In genomic region chr11:25225078-25225477, GRCh38 we compare ENCODE assay signal across 34 cellular contexts.
DNase-seq lines count a peak whose midpoint lies in the region; ATAC-seq, FAIRE-seq and TF ChIP-seq lines count a peak whose summit lies in the region.
"Had no signal": no experiment of that assay in that cellular context is flagged by ENCODE, and none has a peak within 500 bp of the region (broad histone marks: within the 10 kb centered on the region; RNA-seq: fewer than 3 reads in every experiment).

No MANE protein-coding gene starts in this region.

- H3K9me1 ChIP-seq in IMR-90 (ENCODE audit: insufficient read depth, low read length) = no peaks in the 10 kb centered on the region
- H3K9me1 ChIP-seq in K562 (ENCODE audit: control insufficient read depth, insufficient read depth, low read length) = no peaks in the 10 kb centered on the region

- no peaks in the 10 kb centered on the region for H3K79me2 ChIP-seq in HepG2 (ENCODE audit: insufficient read depth, low read length)
- no peaks in the 10 kb centered on the region for H3K79me2 ChIP-seq in K562 (ENCODE audit: control insufficient read depth, insufficient read depth, low read length)

- dilution Hi-C loops in IMR-90 (cut with HindIII; ENCODE audit: low sequenced_read_pairs, unreplicated experiment) = no loop called here

- no peak overlapping the region for H2BK5ac ChIP-seq in IMR-90 (ENCODE audit: low read depth, low read length, poor library complexity, severe bottlenecking)

- H4K8ac ChIP-seq in IMR-90 (ENCODE audit: low read depth in 2 of 2, low read length in 2 of 2) = no peak overlapping the region

- TF ChIP-seq RAD21 in HepG2 (CRISPR knock-in tag; IDR thresholded peaks at IDR 0.05) (no peak), A549 (conservative IDR thresholded peaks at IDR 0.05 in 1 of 2, IDR thresholded peaks at IDR 0.05 in 1 of 2) (no peak), IMR-90 (IDR thresholded peaks at IDR 0.05; ENCODE audit: low read length) (no peak), K562 (CRISPR knock-in tag; conservative IDR thresholded peaks at IDR 0.05 in 1 of 2, IDR thresholded peaks at IDR 0.05 in 1 of 2) (no peak)

- no peak overlapping the region for H3K4ac ChIP-seq in IMR-90 (ENCODE audit: low read depth, low read length)

- no peak overlapping the region for H3K56ac ChIP-seq in IMR-90 (ENCODE audit: extremely low read depth, insufficient read depth, low read length)

- no peak for TF ChIP-seq POLR2A in HepG2 (IDR thresholded peaks at IDR 0.05; ENCODE audit: insufficient read depth in 1 of 2, low read depth in 2 of 2, low read length in 2 of 2)
- no peak for TF ChIP-seq POLR2A in right lobe of liver (IDR thresholded peaks at IDR 0.05)
- no peak for TF ChIP-seq POLR2A in A549 (IDR thresholded peaks at IDR 0.05; ENCODE audit: low read length)
- TF ChIP-seq POLR2A in IMR-90 (IDR thresholded peaks at IDR 0.05; ENCODE audit: low read depth, low read length) = no peak
- TF ChIP-seq POLR2A in K562 (conservative IDR thresholded peaks at IDR 0.05) = no peak

- H3K9me3 ChIP-seq in HepG2 (ENCODE audit: low read length) (peaks cover 46% of the 10 kb centered on the region), right lobe of liver (no peaks in the 10 kb centered on the region), A549 (no peaks in the 10 kb centered on the region; the same call in 2 of the 3 replicates), IMR-90 (ENCODE audit: control insufficient read depth, insufficient read depth, low read length) (no peaks in the 10 kb centered on the region; the same call in 1 of the 2 replicates), K562 (replicated peaks; ENCODE audit: control insufficient read depth, insufficient read depth, low read depth, low read length) (no peaks in the 10 kb centered on the region; the same call in 1 of the 2 replicates)
- H3K9me3 ChIP-seq: BE2C; BLaER1; BLaER1 treated with 17β-estradiol and CSF1 and Interleukin-3, amounts not matched to agents 10 nM and 100 nM; Caco-2 had no signal

- ATAC-seq in HepG2 = no peak
- ATAC-seq in right lobe of liver = no peak
- ATAC-seq in A549 = no peak
- no peak for ATAC-seq in IMR-90 (ENCODE audit: low read depth)
- no peak for ATAC-seq in K562
- no peak for ATAC-seq in HG03039 (IDR thresholded peaks at IDR 0.05; ENCODE audit: unreplicated experiment)
- no peak for ATAC-seq in GM21515 (IDR thresholded peaks at IDR 0.05; ENCODE audit: unreplicated experiment)
- ATAC-seq: CD8-positive, alpha-beta T cell had no signal

- POLR2A ChIA-PET in HepG2 (lab: Yijun Ruan, JAX) = no interaction called here
- POLR2A ChIA-PET in A549 (lab: Yijun Ruan, JAX) = no interaction called here
- POLR2A ChIA-PET in IMR-90 (lab: Charles Lee; ENCODE audit: unreplicated experiment) = no interaction called here
- POLR2A ChIA-PET in K562 (lab: Yijun Ruan, JAX) = no interaction called here

- TF ChIP-seq EP300 in HepG2 (IDR thresholded peaks at IDR 0.05; ENCODE audit: low read depth in 2 of 2, low read length in 2 of 2) (no peak), HepG2 (CRISPR knock-in tag; IDR thresholded peaks at IDR 0.05; ENCODE audit: borderline replicate concordance) (no peak), A549 (IDR thresholded peaks at IDR 0.05) (no peak), K562 (IDR thresholded peaks at IDR 0.05; ENCODE audit: low read length) (no peak)

- no peaks in the 10 kb centered on the region for H3K4me1 ChIP-seq in HepG2 (ENCODE audit: insufficient read depth, low read length)
- H3K4me1 ChIP-seq in right lobe of liver = peaks cover 0 to 1% (median 0%) of the 10 kb centered on the region in 4 donors
- no peaks in the 10 kb centered on the region for H3K4me1 ChIP-seq in A549
- no peaks in the 10 kb centered on the region for H3K4me1 ChIP-seq in IMR-90 (ENCODE audit: control insufficient read depth, insufficient read depth, low read length)
- H3K4me1 ChIP-seq in K562 (replicated peaks in 1 of 2; ENCODE audit: control insufficient read depth in 2 of 2, insufficient read depth in 2 of 2, low read length in 2 of 2) = no peaks in the 10 kb centered on the region
- H3K4me1 ChIP-seq: BE2C; BLaER1; BLaER1 treated with 17β-estradiol and CSF1 and Interleukin-3, amounts not matched to agents 10 nM and 100 nM; Caco-2 had no signal

- TF ChIP-seq CTCF in HepG2 (CRISPR knock-in tag; IDR thresholded peaks at IDR 0.05) = no peak
- no peak for TF ChIP-seq CTCF in right lobe of liver (IDR thresholded peaks at IDR 0.05)
- TF ChIP-seq CTCF in A549 (IDR thresholded peaks at IDR 0.05) = no peak
- TF ChIP-seq CTCF in IMR-90 (conservative IDR thresholded peaks at IDR 0.05; ENCODE audit: low read depth, low read length) = no peak
- no peak for TF ChIP-seq CTCF in K562 (IDR thresholded peaks at IDR 0.05 in 2 of 3, conservative IDR thresholded peaks at IDR 0.05 in 1 of 3; ENCODE audit: insufficient read depth in 2 of 3, low read depth in 1 of 3, low read length in 3 of 3)
- TF ChIP-seq CTCF in coronary artery (IDR thresholded peaks at IDR 0.05) = no peak

- no peak overlapping the region for H2AK9ac ChIP-seq in IMR-90 (replicated peaks; ENCODE audit: low read depth, low read length, poor library complexity)

- no peak overlapping the region for H2AK5ac ChIP-seq in IMR-90 (ENCODE audit: low read depth, low read length)

- no peak overlapping the region for H3K23ac ChIP-seq in IMR-90 (ENCODE audit: low read depth, low read length)

- CTCF ChIA-PET in HepG2 (lab: Yijun Ruan, JAX; ENCODE audit: low intra/inter-chr PET ratio, low total read pairs) = no interaction called here
- CTCF ChIA-PET in A549 (lab: Yijun Ruan, JAX) = no interaction called here
- CTCF ChIA-PET in IMR-90 (lab: Yijun Ruan, JAX) = no interaction called here
- CTCF ChIA-PET in K562 (lab: Yijun Ruan, JAX; ENCODE audit: low intra/inter-chr PET ratio) = no interaction called here

- 8% methylated on average over 3 of the region's 3 CpGs for WGBS in HepG2 (ENCODE audit: low lambda C conversion rate)
- WGBS in right lobe of liver (ENCODE audit: insufficient coverage, low coverage, low lambda C conversion rate, missing lambda C conversion rate) = 34% methylated on average over 3 of the region's 3 CpGs
- 28% methylated on average over 3 of the region's 3 CpGs for WGBS in A549 (ENCODE audit: missing lambda C conversion rate)
- WGBS in IMR-90 (ENCODE audit: extremely low coverage in 2 of 2, insufficient read length in 1 of 2), 2 experiments = no CpG with 5 or more reads among the region's 3 CpGs
- 0% methylated on average over 3 of the region's 3 CpGs for WGBS in K562 (ENCODE audit: insufficient coverage, low coverage, missing lambda C conversion rate)

- H3K14ac ChIP-seq in IMR-90 (replicated peaks; ENCODE audit: low read depth, low read length) = no peak overlapping the region

- no peaks in the 10 kb centered on the region for H3K27me3 ChIP-seq in HepG2 (ENCODE audit: control insufficient read depth in 1 of 2, insufficient read depth in 2 of 2, low read length in 2 of 2)
- H3K27me3 ChIP-seq in right lobe of liver = no peaks in the 10 kb centered on the region
- H3K27me3 ChIP-seq in IMR-90 (ENCODE audit: control insufficient read depth, insufficient read depth, low read length) = no peaks in the 10 kb centered on the region
- H3K27me3 ChIP-seq in K562 (ENCODE audit: control insufficient read depth in 2 of 2, insufficient read depth in 2 of 2, low read length in 2 of 2) = no peaks in the 10 kb centered on the region
- H3K27me3 ChIP-seq: BE2C; BLaER1; BLaER1 treated with 17β-estradiol and CSF1 and Interleukin-3, amounts not matched to agents 10 nM and 100 nM had no signal

- H3K18ac ChIP-seq in IMR-90 (ENCODE audit: low read depth, low read length) = no peak overlapping the region

- H2BK15ac ChIP-seq in IMR-90 (ENCODE audit: low read depth, low read length) = no peak overlapping the region

- H4K20me1 ChIP-seq in HepG2 (ENCODE audit: insufficient read depth, low read length) (no peaks in the 10 kb centered on the region), IMR-90 (ENCODE audit: insufficient read depth, low read length) (no peaks in the 10 kb centered on the region), K562 (replicated peaks; ENCODE audit: control insufficient read depth, insufficient read depth, low read length) (no peaks in the 10 kb centered on the region)
- H4K20me1 ChIP-seq: BLaER1; BLaER1 treated with 17β-estradiol and CSF1 and Interleukin-3, amounts not matched to agents 10 nM and 100 nM had no signal

- H3K4me3 ChIP-seq in HepG2 (replicated peaks in 1 of 3; ENCODE audit: insufficient read depth in 1 of 3, low read depth in 2 of 3, low read length in 3 of 3) = no peak overlapping the region
- no peak overlapping the region for H3K4me3 ChIP-seq in right lobe of liver
- no peak overlapping the region for H3K4me3 ChIP-seq in A549
- no peak overlapping the region for H3K4me3 ChIP-seq in IMR-90 (ENCODE audit: insufficient read depth, low read depth, low read length)
- H3K4me3 ChIP-seq in K562 = no peak overlapping the region
- H3K4me3 ChIP-seq in coronary artery = no peak overlapping the region
- H3K4me3 ChIP-seq: BLaER1; BLaER1 treated with 17β-estradiol and CSF1 and Interleukin-3, amounts not matched to agents 10 nM and 100 nM had no signal

- in situ Hi-C loops in HepG2 (cut with HindIII; ENCODE audit: extremely low pct_ligation_motif_present, low pct_unique_long_range_greater_than_20kb) = no loop called here
- in situ Hi-C loops in IMR-90 (cut with MboI; ENCODE audit: low sequenced_read_pairs) = no loop called here
- in situ Hi-C loops in K562 (cut with MboI) = no loop called here

- DNase-seq in HepG2 (ENCODE audit: low spot score) (no peak), right lobe of liver (no peak), A549 (ENCODE audit: low read depth in 1 of 2, low spot score in 1 of 2) (no peak), IMR-90 (no peak), K562 (ENCODE audit: extremely low read depth in 1 of 4, low spot score in 3 of 4) (no peak), coronary artery (ENCODE audit: low spot score) (no peak)
- DNase-seq: 8988T; ACHN; AML-193; BE2C; C1 segment of cervical spinal cord; Caco-2; Calu3; CD4-positive, alpha-beta memory T cell; CD4-positive, alpha-beta T cell; CD4-positive, CD25-positive, alpha-beta regulatory T cell; CD8-positive, alpha-beta memory T cell; CD8-positive, alpha-beta T cell; COR-L47; DMS 273 treated with DMSO at 0.1 percent for 48 hours; DMS153; DMS53; DMS79; DMS79 treated with DMSO at 0.1 percent for 48 hours; DND-41; EL had no signal

- no peak overlapping the region for H2BK120ac ChIP-seq in IMR-90 (ENCODE audit: low read depth, low read length)

- intact Hi-C loops in HepG2 (cut with micrococcal nuclease; ENCODE audit: unreplicated experiment) = no loop called here
- intact Hi-C loops in right lobe of liver (cut with DNase I) = no loop called here
- intact Hi-C loops in IMR-90 (cut with micrococcal nuclease) = no loop called here
- intact Hi-C loops in K562 (cut with micrococcal nuclease) = no loop called here

- no peak overlapping the region for H4K5ac ChIP-seq in IMR-90 (ENCODE audit: low read depth, low read length)

- no peak for FAIRE-seq in HepG2 (lab: Jason Lieb, UNC)
- FAIRE-seq in A549 (lab: Jason Lieb, UNC) = no peak
- FAIRE-seq in K562 (lab: Jason Lieb, UNC) = no peak
- FAIRE-seq: A204.1, D721Med had no signal

- no peak overlapping the region for H3K27ac ChIP-seq in HepG2 (ENCODE audit: extremely low read length, insufficient read depth, low read length)
- H3K27ac ChIP-seq in right lobe of liver = no peak overlapping the region
- H3K27ac ChIP-seq in A549 = no peak overlapping the region
- H3K27ac ChIP-seq in IMR-90 (ENCODE audit: insufficient read depth, low read length) = no peak overlapping the region
- no peak overlapping the region for H3K27ac ChIP-seq in K562 (ENCODE audit: extremely low read depth, low read depth, low read length)
- no peak overlapping the region for H3K27ac ChIP-seq in coronary artery
- H3K27ac ChIP-seq: 22Rv1; BLaER1; BLaER1 treated with 17β-estradiol and CSF1 and Interleukin-3, amounts not matched to agents 10 nM and 100 nM; C4-2B had no signal

- no peaks in the 10 kb centered on the region for H3K36me3 ChIP-seq in HepG2 (replicated peaks in 1 of 2; ENCODE audit: control insufficient read depth in 1 of 2, insufficient read depth in 2 of 2, low read length in 2 of 2)
- no peaks in the 10 kb centered on the region for H3K36me3 ChIP-seq in right lobe of liver
- H3K36me3 ChIP-seq in IMR-90 (ENCODE audit: control insufficient read depth, insufficient read depth, low read length) = no peaks in the 10 kb centered on the region
- H3K36me3 ChIP-seq in K562 (ENCODE audit: control insufficient read depth, insufficient read depth, low read length) = no peaks in the 10 kb centered on the region
- H3K36me3 ChIP-seq: BE2C; BLaER1; BLaER1 treated with 17β-estradiol and CSF1 and Interleukin-3, amounts not matched to agents 10 nM and 100 nM had no signal

- BruUV-seq in HepG2 (replicated peaks; lab: Mats Ljungman, UMichigan) (no TSS peak), IMR-90 (replicated peaks; lab: Mats Ljungman, UMichigan) (no TSS peak), K562 (replicated peaks; lab: Mats Ljungman, UMichigan) (no TSS peak)

- H3K79me1 ChIP-seq in IMR-90 (ENCODE audit: low read depth in 1 of 2, low read length in 2 of 2) = no peaks in the 10 kb centered on the region

- H2AFZ ChIP-seq in HepG2 (ENCODE audit: low read length) = no peak overlapping the region
- no peak overlapping the region for H2AFZ ChIP-seq in IMR-90 (replicated peaks; ENCODE audit: low read length, poor library complexity)
- H2AFZ ChIP-seq in K562 (ENCODE audit: low read depth, low read length) = no peak overlapping the region

- H3K4me2 ChIP-seq in HepG2 (ENCODE audit: low read depth, low read length) (no peak overlapping the region), A549 (no peak overlapping the region), IMR-90 (ENCODE audit: low read depth, low read length) (no peak overlapping the region), K562 (ENCODE audit: insufficient read depth, low read length) (no peak overlapping the region)
- H3K4me2 ChIP-seq: BLaER1; BLaER1 treated with 17β-estradiol and CSF1 and Interleukin-3, amounts not matched to agents 10 nM and 100 nM had no signal

- no peak overlapping the region for H3K9ac ChIP-seq in HepG2 (ENCODE audit: insufficient read depth, low read depth, low read length)
- no peak overlapping the region for H3K9ac ChIP-seq in IMR-90 (ENCODE audit: low read depth, low read length)
- no peak overlapping the region for H3K9ac ChIP-seq in K562 (ENCODE audit: insufficient read depth in 1 of 2, low read depth in 2 of 2, low read length in 2 of 2)
- H3K9ac ChIP-seq: BLaER1; BLaER1 treated with 17β-estradiol and CSF1 and Interleukin-3, amounts not matched to agents 10 nM and 100 nM had no signal

- H4K91ac ChIP-seq in IMR-90 (ENCODE audit: insufficient read depth, low read depth, low read length) = no peak overlapping the region

- no peak overlapping the region for H2BK20ac ChIP-seq in IMR-90 (ENCODE audit: low read depth, low read length)

Comparison
In these comparisons a context has a peak if more than half of its experiments do, and no peak if none do; other contexts are left out.
1. Of the 241 proteins assayed by ChIP-seq in both HepG2 and K562: peak only in HepG2: MAFF and MAFK; only in K562: none; in both: none; in neither: 239.